ENCODE assay signal across 1 cellular context in genomic region chr16:67843343-67843765, GRCh38.
A peak's percentile ranks its signal among the peaks of the same experiment; 100 is the strongest.
TF ChIP-seq lines count a peak whose summit lies in the region.

No MANE protein-coding gene starts in this region.

TF ChIP-seq in HepG2, 621 proteins besides CTCF, POLR2A, EP300 and RAD21 (continued from another document):
- TF ChIP-seq E2F5 (CRISPR knock-in tag; conservative IDR thresholded peaks at IDR 0.05): no peak
- TF ChIP-seq HIVEP1 (CRISPR knock-in tag; IDR thresholded peaks at IDR 0.05): no peak
- no peak for TF ChIP-seq DZIP1 (CRISPR knock-in tag; IDR thresholded peaks at IDR 0.05)
- 0 out of 2 replicates have a peak, but pooled peaks have one; percentile 2 for TF ChIP-seq TGIF2 (CRISPR knock-in tag; IDR thresholded peaks at IDR 0.05)
- no peak for TF ChIP-seq IRF9 (CRISPR knock-in tag; IDR thresholded peaks at IDR 0.05; ENCODE audit: borderline replicate concordance)
- TF ChIP-seq ZNF33B (CRISPR knock-in tag; IDR thresholded peaks at IDR 0.05): no peak
- TF ChIP-seq ZNF562 (CRISPR knock-in tag; IDR thresholded peaks at IDR 0.05; ENCODE audit: borderline replicate concordance): no peak
- TF ChIP-seq ZNF784 (CRISPR knock-in tag; IDR thresholded peaks at IDR 0.05; ENCODE audit: borderline replicate concordance): no peak
- no peak for TF ChIP-seq NR2F6 (IDR thresholded peaks at IDR 0.05)
- no peak for TF ChIP-seq NR2F6 (CRISPR knock-in tag; IDR thresholded peaks at IDR 0.05)
- no peak for TF ChIP-seq RBM22 (optimal IDR thresholded peaks at IDR 0.05; ENCODE audit: low read length)
- TF ChIP-seq TRIM24 (CRISPR knock-in tag; IDR thresholded peaks at IDR 0.05): no peak
- no peak for TF ChIP-seq ZNF800 (CRISPR knock-in tag; IDR thresholded peaks at IDR 0.05)
- TF ChIP-seq KLF15 (CRISPR knock-in tag; IDR thresholded peaks at IDR 0.05; ENCODE audit: borderline replicate concordance): no peak
- TF ChIP-seq AFF4 (CRISPR knock-in tag; IDR thresholded peaks at IDR 0.05): no peak
- TF ChIP-seq ZBTB38 (CRISPR knock-in tag; IDR thresholded peaks at IDR 0.05): peak; percentile 11; the same call in 1 of the 2 replicates
- TF ChIP-seq HCFC1 (IDR thresholded peaks at IDR 0.05; ENCODE audit: low read depth, low read length): no peak
- 0 out of 2 replicates have a peak, but pooled peaks have one; percentile 2 for TF ChIP-seq ZNF225 (CRISPR knock-in tag; IDR thresholded peaks at IDR 0.05)
- TF ChIP-seq ZNF615 (CRISPR knock-in tag; IDR thresholded peaks at IDR 0.05; ENCODE audit: borderline replicate concordance): 0 out of 2 replicates have a peak, but pooled peaks have one; percentile 45
- no peak for TF ChIP-seq FOXP1 (IDR thresholded peaks at IDR 0.05)
- TF ChIP-seq FOXP1 (CRISPR knock-in tag; IDR thresholded peaks at IDR 0.05): no peak
- TF ChIP-seq REXO4 (CRISPR knock-in tag; IDR thresholded peaks at IDR 0.05; ENCODE audit: borderline replicate concordance): no peak
- no peak for TF ChIP-seq ZNF749 (CRISPR knock-in tag; IDR thresholded peaks at IDR 0.05; ENCODE audit: borderline replicate concordance)
- no peak for TF ChIP-seq MXD3 (CRISPR knock-in tag; IDR thresholded peaks at IDR 0.05)
- TF ChIP-seq PHB2 (IDR thresholded peaks at IDR 0.05; ENCODE audit: partially characterized antibody): no peak
- TF ChIP-seq PREB (CRISPR knock-in tag; IDR thresholded peaks at IDR 0.05): no peak
- TF ChIP-seq CREM (IDR thresholded peaks at IDR 0.05): no peak
- no peak for TF ChIP-seq CREM (CRISPR knock-in tag; IDR thresholded peaks at IDR 0.05)
- no peak; the same call in 1 of the 2 replicates for TF ChIP-seq GLMP (CRISPR knock-in tag; IDR thresholded peaks at IDR 0.05; ENCODE audit: borderline replicate concordance)
- no peak for TF ChIP-seq ZNF629 (CRISPR knock-in tag; conservative IDR thresholded peaks at IDR 0.05)
- TF ChIP-seq ZNF3 (CRISPR knock-in tag; IDR thresholded peaks at IDR 0.05): no peak
- TF ChIP-seq YY1 (IDR thresholded peaks at IDR 0.05; ENCODE audit: insufficient read depth, insufficient replicate concordance, low read depth, low read length): peak; percentile 3
- TF ChIP-seq TFDP2 (CRISPR knock-in tag; IDR thresholded peaks at IDR 0.05): no peak
- TF ChIP-seq TP53 (CRISPR knock-in tag; conservative IDR thresholded peaks at IDR 0.05): no peak
- TF ChIP-seq HNRNPH1 (optimal IDR thresholded peaks at IDR 0.05; ENCODE audit: low read depth, low read length): no peak
- no peak for TF ChIP-seq ZSCAN30 (CRISPR knock-in tag; IDR thresholded peaks at IDR 0.05)
- TF ChIP-seq ZNF556 (CRISPR knock-in tag; IDR thresholded peaks at IDR 0.05; ENCODE audit: borderline replicate concordance): no peak
TF ChIP-seq in HepG2: peak in this region for 30.
